28 cellular contexts compared by ENCODE assay signal in genomic region chr17:82732118-82732743, GRCh38.
"Had no signal": no experiment of that assay in that cellular context is flagged by ENCODE, and none has a peak within 500 bp of the region (broad histone marks: within the 10 kb centered on the region; RNA-seq: fewer than 3 reads in every experiment).

No MANE protein-coding gene starts in this region.

- H3K27me3 ChIP-seq: ovary, right atrium auricular region, stomach, testis, thyroid gland, transverse colon, upper lobe of left lung, vagina had no signal

- H3K36me3 ChIP-seq: ovary had no signal

- H3K4me3 Mint-ChIP-seq: stimulated activated naive B cell treated with anti-CD40 and anti-IgM and Interleukin-4, amounts not matched to agents 10 μg/mL and 1 μg/mL and 100 μg/mL, for 72 hours had no signal

- H3K27me3 Mint-ChIP-seq: naive thymus-derived CD8-positive, alpha-beta T cell; progenitor cell of endocrine pancreas had no signal

- H3K9me3 ChIP-seq: left lung, lower lobe of right lung, neutrophil, ovary, right atrium auricular region, testis, thyroid gland, transverse colon, vagina had no signal

- H3K27ac Mint-ChIP-seq: immature natural killer cell, progenitor cell of endocrine pancreas had no signal

- H3K4me3 ChIP-seq: left lung, lower lobe of right lung, ovary, right atrium auricular region, skin epidermis, stomach, testis, thyroid gland, transverse colon, upper lobe of left lung, vagina had no signal

- H3K27ac ChIP-seq: left lung, lower lobe of right lung, neutrophil, ovary, right atrium auricular region, skin epidermis, stomach, testis, thyroid gland, transverse colon, upper lobe of left lung, vagina had no signal

- ATAC-seq: left colon; left lung; lower lobe of right lung; naive thymus-derived CD8-positive, alpha-beta T cell; sciatic nerve; stimulated activated naive B cell treated with anti-CD40 and anti-IgM and Interleukin-4, amounts not matched to agents 10 μg/mL and 1 μg/mL and 100 μg/mL, for 72 hours; stimulated activated naive CD8-positive, alpha-beta T cell treated with anti-CD3 and anti-CD28 coated beads, Interleukin-15, Interleukin-2, amounts not matched to agents 100 U/mL and 50 U/mL, for 24 hours had no signal

- DNase-seq: hippocampal formation; immature natural killer cell; kidney; left colon; lower lobe of right lung; mammary epithelial cell; mesenchymal stem cell; naive thymus-derived CD8-positive, alpha-beta T cell; occipital lobe; stimulated activated CD4-positive, alpha-beta T cell treated with anti-CD3 and anti-CD28 coated beads, Interleukin-12 subunit alpha, Interleukin-12 subunit beta, amount 100 ng/mL, for 4 hours; stimulated activated CD4-positive, alpha-beta T cell treated with anti-CD3 and anti-CD28 coated beads, Interleukin-15, amount 100 ng/mL, for 24 hours; stimulated activated CD4-positive, alpha-beta T cell treated with anti-CD3 and anti-CD28 coated beads, Interleukin-2, amount 100 ng/mL, for 24 hours; stimulated activated CD4-positive, alpha-beta T cell treated with anti-CD3 and anti-CD28 coated beads, Interleukin-4, amount 100 ng/mL, for 1 hour; stimulated activated naive B cell treated with anti-CD40 and anti-IgM and Interleukin-4, amounts not matched to agents 10 μg/mL and 1 μg/mL and 100 μg/mL, for 72 hours; stimulated activated naive CD8-positive, alpha-beta T cell treated with anti-CD3 and anti-CD28 coated beads, Interleukin-15, Interleukin-2, amounts not matched to agents 100 U/mL and 50 U/mL, for 24 hours; stomach; testis; thyroid gland; transverse colon; upper lobe of left lung had no signal
